ENCODE assay signal across 8 cellular contexts in the genomic region with DNA sequence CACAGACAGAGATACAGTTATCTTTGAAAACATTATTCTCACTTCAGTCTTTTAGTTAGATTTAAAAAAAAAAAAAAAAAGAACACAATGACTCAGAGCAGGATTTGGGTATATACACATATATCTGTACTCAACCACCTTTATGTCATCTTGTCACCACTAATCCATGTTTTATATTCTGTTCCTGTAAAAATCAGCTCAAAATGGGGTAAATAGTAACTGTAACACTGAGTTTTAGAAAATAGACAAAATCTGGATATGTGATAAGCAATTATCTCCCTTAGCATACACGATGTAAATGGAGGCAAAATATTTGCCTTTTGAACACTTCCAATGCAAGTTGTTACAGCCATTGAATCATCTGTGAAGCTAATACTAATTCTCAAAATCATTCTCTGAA.
"Had no signal": no experiment of that assay in that cellular context is flagged by ENCODE, and none has a peak within 500 bp of the region (broad histone marks: within the 10 kb centered on the region; RNA-seq: fewer than 3 reads in every experiment).

No MANE protein-coding gene starts in this region.

- DNase-seq: GDM1, GF-D8 had no signal

- FAIRE-seq: G401.6, GM12878, GM12891, GM12892, GM18507, GM19239 had no signal

- H3K4me3 ChIP-seq: GM12878 had no signal

- ATAC-seq: GM12878 had no signal
